In genomic region chr1:111204211-111204883, GRCh38 we compare ENCODE assay signal across 9 cellular contexts. TPM values are rescaled to one million over a fixed set of nuclear protein-coding genes. Genes with fewer than 3 reads are reported as not detected.
DNase-seq lines count a peak whose midpoint lies in the region; ATAC-seq and TF ChIP-seq lines count a peak whose summit lies in the region.
"Had no signal": no experiment of that assay in that cellular context is flagged by ENCODE, and none has a peak within 500 bp of the region (broad histone marks: within the 10 kb centered on the region; RNA-seq: fewer than 3 reads in every experiment).

No MANE protein-coding gene starts in this region.

- H3K4me1 ChIP-seq in tibial artery, result peaks cover 0 to 37% (median 14%) of the 10 kb centered on the region in 4 donors

- H3K4me3 ChIP-seq in tibial artery, result peak overlapping the region; percentile 53 to 74

- POLR2A ChIA-PET in naive thymus-derived CD8-positive, alpha-beta T cell (lab: Charles Lee), result interaction anchor here (0.6 to 20.0 kb wide), 9 partner anchors 9 to 569 kb away, joined by 3 to 1200 read pairs (median 4); partner anchors contain the start of genes CEPT1, CHI3L2 and DRAM2

- H3K36me3 ChIP-seq in tibial artery, result no peaks in the 10 kb centered on the region

- H3K27ac ChIP-seq in tibial artery, result peak overlapping the region in 1 of 2 donors; percentile 42

- DNase-seq in DMS153 (lab: John Stamatoyannopoulos, UW) (peak; percentile 47), GM20000 (ENCODE audit: low spot score) (peak; percentile 85), HPDE6-E6E7 (ENCODE audit: extremely low spot score) (peak; percentile 43), tibial artery (peak in 1 of 2 donors; percentile 71), medulla oblongata (ENCODE audit: extremely low spot score) (no peak)
- DNase-seq in activated CD4-positive, alpha-beta T cell treated with anti-CD3 and anti-CD28 coated beads for 1 hour, result peak; percentile 66
- peak; percentile 56 for DNase-seq in effector CD4-positive, alpha-beta T cell
- DNase-seq in naive thymus-derived CD8-positive, alpha-beta T cell, result peak; percentile 61 to 88 (median 74)

- H3K4me1 Mint-ChIP-seq in naive thymus-derived CD8-positive, alpha-beta T cell, result peaks cover 35 to 88% (median 76%) of the 10 kb centered on the region in 4 donors

- peak overlapping the region; percentile 83 to 100 (median 99) for H3K4me3 Mint-ChIP-seq in naive thymus-derived CD8-positive, alpha-beta T cell

- H3K27ac Mint-ChIP-seq in naive thymus-derived CD8-positive, alpha-beta T cell, result peak overlapping the region; percentile 89 to 97 (median 96)

- peaks cover 0 to 38% of the 10 kb centered on the region in 2 donors for H3K27me3 ChIP-seq in tibial artery

- TF ChIP-seq CTCF in GM20000 (IDR thresholded peaks at IDR 0.05; ENCODE audit: extremely low read depth, missing control alignments) (no peak), tibial artery (IDR thresholded peaks at IDR 0.05) (no peak)

- peak; percentile 70 to 80 for ATAC-seq in naive thymus-derived CD8-positive, alpha-beta T cell

- H3K27me3 Mint-ChIP-seq in naive thymus-derived CD8-positive, alpha-beta T cell, result no peaks in the 10 kb centered on the region

- peaks cover 6 to 12% (median 11%) of the 10 kb centered on the region in 3 donors for H3K36me3 Mint-ChIP-seq in naive thymus-derived CD8-positive, alpha-beta T cell

- intact Hi-C loops in tibial artery (cut with DNase I; ENCODE audit: low total_unique reads), result no loop called here

- no peaks in the 10 kb centered on the region for H3K9me3 Mint-ChIP-seq in naive thymus-derived CD8-positive, alpha-beta T cell

- H3K9me3 ChIP-seq in tibial artery, result no peaks in the 10 kb centered on the region

RNA-seq across cellular contexts. Expression of gene DENND2D, which starts 3.9 kb away (rescaled TPM):
- total RNA-seq in naive thymus-derived CD8-positive, alpha-beta T cell, result 100 to 1,000 TPM; 274 to 289 TPM
- 100 to 1,000 TPM; 161 to 395 (median 225) TPM for polyA plus RNA-seq in naive thymus-derived CD8-positive, alpha-beta T cell
- total RNA-seq: RPMI7951 had no signal

RNA-seq across cellular contexts. Expression of gene CHI3L2, which starts 23.2 kb away (rescaled TPM):
- 1 to 10 TPM; 5.7 to 6.5 TPM for total RNA-seq in naive thymus-derived CD8-positive, alpha-beta T cell
- 10 to 100 TPM; 45.4 to 69.0 (median 48.6) TPM for polyA plus RNA-seq in naive thymus-derived CD8-positive, alpha-beta T cell
